1 cellular context compared by ENCODE assay signal in the genomic region with DNA sequence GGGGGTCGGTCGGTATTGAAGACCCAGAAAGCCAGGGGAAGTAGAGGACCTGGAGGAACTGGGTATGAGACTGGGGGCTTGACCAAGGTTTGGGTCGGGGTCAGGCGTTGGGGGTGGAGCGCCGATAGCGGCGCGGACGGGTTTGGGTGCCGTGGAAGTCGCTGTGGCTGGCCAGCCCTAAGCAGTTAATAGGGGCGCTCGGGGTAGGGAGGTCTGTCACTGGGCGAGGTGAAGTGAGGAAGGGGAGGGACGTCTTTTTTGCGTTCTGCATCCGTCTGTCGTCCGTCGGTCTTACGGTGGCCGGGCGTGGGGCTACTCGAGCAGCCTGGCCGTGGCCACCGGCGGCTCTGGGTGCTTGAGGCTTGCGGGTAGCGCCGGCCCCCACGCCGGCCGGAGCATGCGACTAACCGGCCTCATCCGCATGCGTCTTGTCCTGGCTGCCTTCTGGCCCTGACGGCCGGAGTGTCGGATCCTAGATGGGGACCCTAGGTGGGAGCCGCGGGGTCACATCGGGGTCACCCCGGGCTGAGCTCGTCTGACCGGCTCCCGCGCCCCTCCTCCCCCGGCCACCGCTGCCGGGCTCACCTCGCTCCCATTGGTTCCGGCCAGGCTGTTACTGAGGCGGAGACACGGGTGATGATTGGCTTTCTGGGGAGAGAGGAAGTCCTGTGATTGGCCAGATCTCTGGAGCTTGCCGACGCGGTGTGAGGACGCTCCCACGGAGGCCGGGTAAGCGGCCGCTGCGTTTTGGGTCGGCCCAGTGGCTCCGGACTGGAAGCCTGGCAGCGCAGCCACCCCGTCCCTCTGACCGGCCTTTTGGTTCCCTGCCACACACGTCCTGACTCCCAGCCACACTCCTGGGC.
TF ChIP-seq lines count a peak whose summit lies in the region.

No MANE protein-coding gene starts in this region.

TF ChIP-seq in K562, 482 proteins besides CTCF, POLR2A, EP300 and RAD21 (continued from another document):
- TF ChIP-seq, protein P1, sequence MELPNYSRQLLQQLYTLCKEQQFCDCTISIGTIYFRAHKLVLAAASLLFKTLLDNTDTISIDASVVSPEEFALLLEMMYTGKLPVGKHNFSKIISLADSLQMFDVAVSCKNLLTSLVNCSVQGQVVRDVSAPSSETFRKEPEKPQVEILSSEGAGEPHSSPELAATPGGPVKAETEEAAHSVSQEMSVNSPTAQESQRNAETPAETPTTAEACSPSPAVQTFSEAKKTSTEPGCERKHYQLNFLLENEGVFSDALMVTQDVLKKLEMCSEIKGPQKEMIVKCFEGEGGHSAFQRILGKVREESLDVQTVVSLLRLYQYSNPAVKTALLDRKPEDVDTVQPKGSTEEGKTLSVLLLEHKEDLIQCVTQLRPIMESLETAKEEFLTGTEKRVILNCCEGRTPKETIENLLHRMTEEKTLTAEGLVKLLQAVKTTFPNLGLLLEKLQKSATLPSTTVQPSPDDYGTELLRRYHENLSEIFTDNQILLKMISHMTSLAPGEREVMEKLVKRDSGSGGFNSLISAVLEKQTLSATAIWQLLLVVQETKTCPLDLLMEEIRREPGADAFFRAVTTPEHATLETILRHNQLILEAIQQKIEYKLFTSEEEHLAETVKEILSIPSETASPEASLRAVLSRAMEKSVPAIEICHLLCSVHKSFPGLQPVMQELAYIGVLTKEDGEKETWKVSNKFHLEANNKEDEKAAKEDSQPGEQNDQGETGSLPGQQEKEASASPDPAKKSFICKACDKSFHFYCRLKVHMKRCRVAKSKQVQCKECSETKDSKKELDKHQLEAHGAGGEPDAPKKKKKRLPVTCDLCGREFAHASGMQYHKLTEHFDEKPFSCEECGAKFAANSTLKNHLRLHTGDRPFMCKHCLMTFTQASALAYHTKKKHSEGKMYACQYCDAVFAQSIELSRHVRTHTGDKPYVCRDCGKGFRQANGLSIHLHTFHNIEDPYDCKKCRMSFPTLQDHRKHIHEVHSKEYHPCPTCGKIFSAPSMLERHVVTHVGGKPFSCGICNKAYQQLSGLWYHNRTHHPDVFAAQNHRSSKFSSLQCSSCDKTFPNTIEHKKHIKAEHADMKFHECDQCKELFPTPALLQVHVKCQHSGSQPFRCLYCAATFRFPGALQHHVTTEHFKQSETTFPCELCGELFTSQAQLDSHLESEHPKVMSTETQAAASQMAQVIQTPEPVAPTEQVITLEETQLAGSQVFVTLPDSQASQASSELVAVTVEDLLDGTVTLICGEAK (IDR thresholded peaks at IDR 0.05), result no peak
- TF ChIP-seq, protein P1 (CRISPR knock-in tag; IDR thresholded peaks at IDR 0.05), result no peak
- TF ChIP-seq DACH1 (IDR thresholded peaks at IDR 0.05; ENCODE audit: partially characterized antibody) (no peak), SMARCB1 (IDR thresholded peaks at IDR 0.05; ENCODE audit: insufficient read length, low read depth) (no peak), PHB (CRISPR knock-in tag; IDR thresholded peaks at IDR 0.05) (no peak), RHOXF2B (CRISPR knock-in tag; conservative IDR thresholded peaks at IDR 0.05) (no peak), ATF7 (IDR thresholded peaks at IDR 0.05) (peak; percentile 59; the same call in 1 of the 2 replicates), SAFB (IDR thresholded peaks at IDR 0.05; ENCODE audit: borderline replicate concordance, low read depth, low read length) (peak; percentile 65; the same call in 1 of the 2 replicates), ZNF586 (CRISPR knock-in tag; conservative IDR thresholded peaks at IDR 0.05) (no peak), HNRNPK (IDR thresholded peaks at IDR 0.05; ENCODE audit: low read depth, low read length, poor library complexity, severe bottlenecking) (no peak), LCOR (CRISPR knock-in tag; IDR thresholded peaks at IDR 0.05) (no peak), MYNN (IDR thresholded peaks at IDR 0.05) (no peak), MYNN (CRISPR knock-in tag; IDR thresholded peaks at IDR 0.05) (no peak), THRAP3 (IDR thresholded peaks at IDR 0.05; ENCODE audit: borderline replicate concordance) (no peak), ESRRA (IDR thresholded peaks at IDR 0.05; ENCODE audit: borderline replicate concordance, low read depth) (0 out of 2 replicates have a peak, but pooled peaks have one; percentile 21), POLR2G (IDR thresholded peaks at IDR 0.05; ENCODE audit: low read depth, low read length) (peak; percentile 81)
- TF ChIP-seq, protein P2, sequence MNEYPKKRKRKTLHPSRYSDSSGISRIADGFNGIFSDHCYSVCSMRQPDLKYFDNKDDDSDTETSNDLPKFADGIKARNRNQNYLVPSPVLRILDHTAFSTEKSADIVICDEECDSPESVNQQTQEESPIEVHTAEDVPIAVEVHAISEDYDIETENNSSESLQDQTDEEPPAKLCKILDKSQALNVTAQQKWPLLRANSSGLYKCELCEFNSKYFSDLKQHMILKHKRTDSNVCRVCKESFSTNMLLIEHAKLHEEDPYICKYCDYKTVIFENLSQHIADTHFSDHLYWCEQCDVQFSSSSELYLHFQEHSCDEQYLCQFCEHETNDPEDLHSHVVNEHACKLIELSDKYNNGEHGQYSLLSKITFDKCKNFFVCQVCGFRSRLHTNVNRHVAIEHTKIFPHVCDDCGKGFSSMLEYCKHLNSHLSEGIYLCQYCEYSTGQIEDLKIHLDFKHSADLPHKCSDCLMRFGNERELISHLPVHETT (CRISPR knock-in tag; conservative IDR thresholded peaks at IDR 0.05 in 1 of 2, IDR thresholded peaks at IDR 0.05 in 1 of 2), result peak in 1 of 2 experiments; percentile 42; a peak in 1 of 4 replicates
- TF ChIP-seq, protein P3, sequence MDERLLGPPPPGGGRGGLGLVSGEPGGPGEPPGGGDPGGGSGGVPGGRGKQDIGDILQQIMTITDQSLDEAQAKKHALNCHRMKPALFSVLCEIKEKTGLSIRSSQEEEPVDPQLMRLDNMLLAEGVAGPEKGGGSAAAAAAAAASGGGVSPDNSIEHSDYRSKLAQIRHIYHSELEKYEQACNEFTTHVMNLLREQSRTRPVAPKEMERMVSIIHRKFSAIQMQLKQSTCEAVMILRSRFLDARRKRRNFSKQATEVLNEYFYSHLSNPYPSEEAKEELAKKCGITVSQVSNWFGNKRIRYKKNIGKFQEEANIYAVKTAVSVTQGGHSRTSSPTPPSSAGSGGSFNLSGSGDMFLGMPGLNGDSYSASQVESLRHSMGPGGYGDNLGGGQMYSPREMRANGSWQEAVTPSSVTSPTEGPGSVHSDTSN (CRISPR knock-in tag; IDR thresholded peaks at IDR 0.05; ENCODE audit: low read depth), result no peak
- TF ChIP-seq, protein P3 (tag; conservative IDR thresholded peaks at IDR 0.05; ENCODE audit: low read depth), result no peak
- TF ChIP-seq, protein P4, sequence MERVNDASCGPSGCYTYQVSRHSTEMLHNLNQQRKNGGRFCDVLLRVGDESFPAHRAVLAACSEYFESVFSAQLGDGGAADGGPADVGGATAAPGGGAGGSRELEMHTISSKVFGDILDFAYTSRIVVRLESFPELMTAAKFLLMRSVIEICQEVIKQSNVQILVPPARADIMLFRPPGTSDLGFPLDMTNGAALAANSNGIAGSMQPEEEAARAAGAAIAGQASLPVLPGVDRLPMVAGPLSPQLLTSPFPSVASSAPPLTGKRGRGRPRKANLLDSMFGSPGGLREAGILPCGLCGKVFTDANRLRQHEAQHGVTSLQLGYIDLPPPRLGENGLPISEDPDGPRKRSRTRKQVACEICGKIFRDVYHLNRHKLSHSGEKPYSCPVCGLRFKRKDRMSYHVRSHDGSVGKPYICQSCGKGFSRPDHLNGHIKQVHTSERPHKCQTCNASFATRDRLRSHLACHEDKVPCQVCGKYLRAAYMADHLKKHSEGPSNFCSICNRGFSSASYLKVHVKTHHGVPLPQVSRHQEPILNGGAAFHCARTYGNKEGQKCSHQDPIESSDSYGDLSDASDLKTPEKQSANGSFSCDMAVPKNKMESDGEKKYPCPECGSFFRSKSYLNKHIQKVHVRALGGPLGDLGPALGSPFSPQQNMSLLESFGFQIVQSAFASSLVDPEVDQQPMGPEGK (CRISPR knock-in tag; IDR thresholded peaks at IDR 0.05; ENCODE audit: borderline replicate concordance), result no peak
